8 cellular contexts compared by ENCODE assay signal in genomic region chr21:32612075-32612998, GRCh38. TPM values are rescaled to one million over a fixed set of nuclear protein-coding genes. Genes with fewer than 3 reads are reported as not detected.
DNase-seq lines count a peak whose midpoint lies in the region; ATAC-seq and TF ChIP-seq lines count a peak whose summit lies in the region.

CFAP298 (minus strand) TSS chr21:32612377; CDS start chr21:32612243, 134 bp downstream.

- H3K27me3 ChIP-seq in thymus (ENCODE audit: control insufficient read depth, insufficient read depth) = no peaks in the 10 kb centered on the region

- H3K9me3 ChIP-seq in thymus (ENCODE audit: control insufficient read depth) = no peaks in the 10 kb centered on the region

- peak; percentile 92 for ATAC-seq in HG02588 (IDR thresholded peaks at IDR 0.05; ENCODE audit: unreplicated experiment)

- H3K27ac Mint-ChIP-seq in activated naive CD8-positive, alpha-beta T cell treated with anti-CD3 and anti-CD28 coated beads for 36 hours = peak within 1 kb of the TSS; percentile 92
- H3K27ac Mint-ChIP-seq in glutamatergic neuron (ENCODE audit: unreplicated experiment) = peak within 1 kb of the TSS; percentile 92
- H3K27ac Mint-ChIP-seq in osteocyte (ENCODE audit: unreplicated experiment) = peak within 1 kb of the TSS; percentile 99

- H3K4me1 ChIP-seq in thymus (ENCODE audit: control insufficient read depth, insufficient read depth, low read length) = peaks cover 8% of the 10 kb centered on the region

- no peaks in the 10 kb centered on the region for H3K27me3 Mint-ChIP-seq in activated naive CD8-positive, alpha-beta T cell treated with anti-CD3 and anti-CD28 coated beads for 36 hours
- H3K27me3 Mint-ChIP-seq in glutamatergic neuron (ENCODE audit: unreplicated experiment) = peaks cover 7% of the 10 kb centered on the region
- peaks cover 21% of the 10 kb centered on the region for H3K27me3 Mint-ChIP-seq in osteocyte (ENCODE audit: unreplicated experiment)

- H3K36me3 Mint-ChIP-seq in activated naive CD8-positive, alpha-beta T cell treated with anti-CD3 and anti-CD28 coated beads for 36 hours = peaks cover 4% of the 10 kb centered on the region
- no peaks in the 10 kb centered on the region for H3K36me3 Mint-ChIP-seq in glutamatergic neuron (ENCODE audit: unreplicated experiment)
- H3K36me3 Mint-ChIP-seq in osteocyte (ENCODE audit: unreplicated experiment) = peaks cover 5% of the 10 kb centered on the region

- under 1% methylated on average over 81 of the region's 81 CpGs for WGBS in thymus

- peak within 1 kb of the TSS; percentile 83 for H3K4me3 ChIP-seq in GM08714 (ENCODE audit: low read length)
- peak within 1 kb of the TSS; percentile 67 for H3K4me3 ChIP-seq in thymus (ENCODE audit: low read length)

- H3K9me3 Mint-ChIP-seq in activated naive CD8-positive, alpha-beta T cell treated with anti-CD3 and anti-CD28 coated beads for 36 hours = no peaks in the 10 kb centered on the region
- H3K9me3 Mint-ChIP-seq in glutamatergic neuron (ENCODE audit: unreplicated experiment) (peaks cover 4% of the 10 kb centered on the region), osteocyte (ENCODE audit: unreplicated experiment) (no peaks in the 10 kb centered on the region)

- H3K36me3 ChIP-seq in thymus (ENCODE audit: control insufficient read depth, insufficient read depth) = no peaks in the 10 kb centered on the region

- TF ChIP-seq CTCF in glutamatergic neuron (IDR thresholded peaks at IDR 0.05; ENCODE audit: partially characterized antibody, unreplicated experiment) (no peak), osteocyte (IDR thresholded peaks at IDR 0.05) (no peak)

- H3K4me1 Mint-ChIP-seq in activated naive CD8-positive, alpha-beta T cell treated with anti-CD3 and anti-CD28 coated beads for 36 hours = peaks cover 6% of the 10 kb centered on the region
- H3K4me1 Mint-ChIP-seq in glutamatergic neuron (ENCODE audit: low read depth, unreplicated experiment) (no peaks in the 10 kb centered on the region), osteocyte (ENCODE audit: unreplicated experiment) (peaks cover 11% of the 10 kb centered on the region)

- peak within 1 kb of the TSS; percentile 77 for H3K27ac ChIP-seq in thymus (ENCODE audit: low read depth)

- peak within 1 kb of the TSS; percentile 99 for H3K4me3 Mint-ChIP-seq in activated naive CD8-positive, alpha-beta T cell treated with anti-CD3 and anti-CD28 coated beads for 36 hours
- H3K4me3 Mint-ChIP-seq in glutamatergic neuron (ENCODE audit: unreplicated experiment) = peak within 1 kb of the TSS; percentile 96
- H3K4me3 Mint-ChIP-seq in osteocyte (ENCODE audit: unreplicated experiment) = peak within 1 kb of the TSS; percentile 98

- DNase-seq in NCI-H1092 (lab: John Stamatoyannopoulos, UW) = peak; percentile 84
- DNase-seq in SKM-1 treated with dmso at 0.1 percent for 144 hours (lab: John Stamatoyannopoulos, UW; ENCODE audit: unreplicated experiment) = peak; percentile 92
- DNase-seq in activated naive CD8-positive, alpha-beta T cell treated with anti-CD3 and anti-CD28 coated beads for 36 hours = peak; percentile 89
- peak; percentile 86 for DNase-seq in glutamatergic neuron
- DNase-seq in osteocyte (ENCODE audit: extremely low spot score, unreplicated experiment) = peak; percentile 96

RNA-seq across cellular contexts. Expression of gene CFAP298, which starts in this region (rescaled TPM):
- 10 to 100 TPM; 47.2 to 48.5 TPM for total RNA-seq in activated naive CD8-positive, alpha-beta T cell treated with anti-CD3 and anti-CD28 coated beads for 36 hours
- total RNA-seq in glutamatergic neuron (ENCODE audit: unreplicated experiment) (124 TPM), osteocyte (31.9 and 35.6 TPM in 2 replicates)
- 43.5 TPM for polyA plus RNA-seq in thymus

Comparison
In these comparisons a context has a peak if more than half of its experiments do, and no peak if none do; other contexts are left out.
1. Peak in every context shown above with its lines: DNase-seq, ATAC-seq, H3K4me3 ChIP-seq and H3K27ac ChIP-seq.